Comparison of ENCODE assay signal across 29 cellular contexts in genomic region chr18:77853859-77854258, GRCh38.
"Had no signal": no experiment of that assay in that cellular context is flagged by ENCODE, and none has a peak within 500 bp of the region (broad histone marks: within the 10 kb centered on the region; RNA-seq: fewer than 3 reads in every experiment).

No MANE protein-coding gene starts in this region.

- H3K27ac Mint-ChIP-seq: naive thymus-derived CD4-positive, alpha-beta T cell; natural killer cell; nephron progenitor cell; progenitor cell of endocrine pancreas; stimulated activated memory B cell treated with anti-CD40 and anti-IgM and Interleukin-4, amounts not matched to agents 10 μg/mL and 1 μg/mL and 100 μg/mL, for 72 hours; stimulated activated naive CD8-positive, alpha-beta T cell treated with anti-CD3 and anti-CD28 coated beads, Interleukin-15, amount 100 ng/mL, for 72 hours; type B pancreatic cell had no signal

- H3K27me3 ChIP-seq: right lobe of liver, sigmoid colon, testis, tibial artery, transverse colon, uterus had no signal

- H3K9me3 Mint-ChIP-seq: natural killer cell; nephron progenitor cell; neural crest cell; stimulated activated naive CD8-positive, alpha-beta T cell treated with anti-CD3 and anti-CD28 coated beads, Interleukin-15, amount 100 ng/mL, for 72 hours; type B pancreatic cell had no signal

- H3K4me3 Mint-ChIP-seq: naive thymus-derived CD4-positive, alpha-beta T cell; natural killer cell; nephron progenitor cell; neural crest cell; stimulated activated memory B cell treated with anti-CD40 and anti-IgM and Interleukin-4, amounts not matched to agents 10 μg/mL and 1 μg/mL and 100 μg/mL, for 72 hours; stimulated activated naive CD8-positive, alpha-beta T cell treated with anti-CD3 and anti-CD28 coated beads, Interleukin-15, amount 100 ng/mL, for 72 hours; type B pancreatic cell had no signal

- H3K4me1 Mint-ChIP-seq: naive thymus-derived CD4-positive, alpha-beta T cell; natural killer cell; stimulated activated memory B cell treated with anti-CD40 and anti-IgM and Interleukin-4, amounts not matched to agents 10 μg/mL and 1 μg/mL and 100 μg/mL, for 72 hours; stimulated activated naive CD8-positive, alpha-beta T cell treated with anti-CD3 and anti-CD28 coated beads, Interleukin-15, amount 100 ng/mL, for 72 hours had no signal

- H3K27ac ChIP-seq: neutrophil, pancreas, psoas muscle, right lobe of liver, sigmoid colon, suprapubic skin, testis, tibial artery, transverse colon, upper lobe of right lung, uterus had no signal

- H3K36me3 Mint-ChIP-seq: naive thymus-derived CD4-positive, alpha-beta T cell; natural killer cell; stimulated activated memory B cell treated with anti-CD40 and anti-IgM and Interleukin-4, amounts not matched to agents 10 μg/mL and 1 μg/mL and 100 μg/mL, for 72 hours; type B pancreatic cell had no signal

- H3K36me3 ChIP-seq: neutrophil, pancreas, right lobe of liver, sigmoid colon, suprapubic skin, tibial artery, transverse colon, upper lobe of right lung, uterus had no signal

- H3K4me1 ChIP-seq: pancreas, psoas muscle, right lobe of liver, sigmoid colon, suprapubic skin, testis, tibial artery, transverse colon, upper lobe of right lung, uterus had no signal

- DNase-seq: naive thymus-derived CD4-positive, alpha-beta T cell; natural killer cell; nephron progenitor cell; nucleus accumbens; pancreas; psoas muscle; right cardiac atrium; right lobe of liver; sigmoid colon; small intestine; stimulated activated CD4-positive, alpha-beta T cell treated with anti-CD3 and anti-CD28 coated beads, Interleukin-15, amount 100 ng/mL, for 24 hours; stimulated activated CD4-positive, alpha-beta T cell treated with anti-CD3 and anti-CD28 coated beads, Interleukin-2, amount 100 ng/mL, for 24 hours; stimulated activated CD4-positive, alpha-beta T cell treated with anti-CD3 and anti-CD28 coated beads, Interleukin-2, amount 100 ng/mL, for 48 hours; stimulated activated CD4-positive, alpha-beta T cell treated with anti-CD3 and anti-CD28 coated beads, Interleukin-4, amount 100 ng/mL, for 24 hours; stimulated activated naive CD4-positive, alpha-beta T cell; stimulated activated naive CD8-positive, alpha-beta T cell treated with anti-CD3 and anti-CD28 coated beads, Interleukin-15, amount 100 ng/mL, for 72 hours; stimulated activated naive CD8-positive, alpha-beta T cell treated with anti-CD3 and anti-CD28 coated beads, Interleukin-15, Interleukin-2, amounts not matched to agents 100 U/mL and 50 U/mL, for 24 hours; substantia nigra; testis; tibial artery; transverse colon; upper lobe of right lung; uterus had no signal

- H3K4me3 ChIP-seq: pancreas, psoas muscle, right lobe of liver, sigmoid colon, suprapubic skin, testis, tibial artery, transverse colon, upper lobe of right lung, uterus had no signal

- H3K9me3 ChIP-seq: neutrophil, pancreas, psoas muscle, right lobe of liver, sigmoid colon, suprapubic skin, testis, tibial artery, transverse colon, upper lobe of right lung, uterus had no signal

- ATAC-seq: naive thymus-derived CD4-positive, alpha-beta T cell; natural killer cell; pancreas; psoas muscle; right cardiac atrium; right lobe of liver; stimulated activated memory B cell treated with anti-CD40 and anti-IgM and Interleukin-4, amounts not matched to agents 10 μg/mL and 1 μg/mL and 100 μg/mL, for 72 hours; stimulated activated naive CD8-positive, alpha-beta T cell treated with anti-CD3 and anti-CD28 coated beads, Interleukin-15, amount 100 ng/mL, for 72 hours; stimulated activated naive CD8-positive, alpha-beta T cell treated with anti-CD3 and anti-CD28 coated beads, Interleukin-15, Interleukin-2, amounts not matched to agents 100 U/mL and 50 U/mL, for 24 hours; upper lobe of right lung had no signal
